In the genomic region with DNA sequence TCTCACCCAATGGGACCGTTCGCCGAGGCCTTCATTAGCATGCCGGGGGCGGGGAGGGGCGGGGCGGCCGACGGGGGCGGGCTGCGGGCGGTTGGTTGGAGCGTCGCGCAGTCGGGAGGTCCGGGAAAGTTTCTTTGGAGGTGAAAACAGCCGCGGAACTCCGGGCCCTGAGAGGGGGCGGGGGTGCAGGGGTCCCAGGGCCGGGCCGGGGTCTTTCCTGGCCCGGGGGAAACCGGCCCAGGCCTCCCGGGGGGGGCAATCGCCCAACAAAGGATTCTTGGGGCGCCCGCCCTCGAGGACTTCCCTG, we compare ENCODE assay signal across 8 cellular contexts. TPM values are rescaled to one million over a fixed set of nuclear protein-coding genes. Genes with fewer than 3 reads are reported as not detected.
DNase-seq lines count a peak whose midpoint lies in the region; TF ChIP-seq lines count a peak whose summit lies in the region.

A gene (plus strand): TSS at position 90 of the 307 bp plus-strand sequence. CDS start 366 bp downstream, outside the sequence.

- peak within 1 kb of the TSS; percentile 69 for H2AFZ ChIP-seq in neuron (ENCODE audit: low read depth, low read length)

- H3K36me3 ChIP-seq in esophagus muscularis mucosa: peaks cover 5 to 14% (median 12%) of the 10 kb centered on the region in 4 donors
- H3K36me3 ChIP-seq in neuron (ENCODE audit: insufficient read depth, low read length): peaks cover 20% of the 10 kb centered on the region

- TF ChIP-seq EP300 in esophagus muscularis mucosa (IDR thresholded peaks at IDR 0.05): no peak

- H3K4me3 ChIP-seq in esophagus muscularis mucosa: peak within 1 kb of the TSS; percentile 82 to 98 (median 94)
- peak within 1 kb of the TSS; percentile 98 for H3K4me3 ChIP-seq in neuron (ENCODE audit: low read length)

- intact Hi-C loops in esophagus muscularis mucosa (cut with DNase I): no loop called here

- no peaks in the 10 kb centered on the region for H3K27me3 ChIP-seq in esophagus muscularis mucosa
- H3K27me3 ChIP-seq in neuron (ENCODE audit: insufficient read depth, low read length): no peaks in the 10 kb centered on the region

- TF ChIP-seq CTCF in esophagus muscularis mucosa (IDR thresholded peaks at IDR 0.05): no peak

- WGBS in esophagus muscularis mucosa: 0% methylated on average over 8 of the region's 30 CpGs

- H3K4me1 ChIP-seq in esophagus muscularis mucosa (peaks cover 21 to 57% (median 50%) of the 10 kb centered on the region in 4 donors), neuron (ENCODE audit: insufficient read depth, low read length) (peaks cover 4% of the 10 kb centered on the region)

- no peak for TF ChIP-seq POLR2A in esophagus muscularis mucosa (IDR thresholded peaks at IDR 0.05; ENCODE audit: low read depth)

- H3K9me3 ChIP-seq in esophagus muscularis mucosa (no peaks in the 10 kb centered on the region), neuron (ENCODE audit: low read length) (no peaks in the 10 kb centered on the region)

- peak within 1 kb of the TSS; percentile 87 to 96 (median 88) for H3K27ac ChIP-seq in esophagus muscularis mucosa (replicated peaks in 1 of 4)

- DNase-seq in Daoy (ENCODE audit: low read depth) (no peak), RPMI7951 (ENCODE audit: low read depth) (no peak), esophagus muscularis mucosa (ENCODE audit: extremely low spot score) (no peak), putamen (ENCODE audit: low spot score) (no peak), NCI-H2107 treated with DMSO at 0.1 percent for 48 hours (lab: John Stamatoyannopoulos, UW; ENCODE audit: unreplicated experiment) (no peak), GDM1 (lab: John Stamatoyannopoulos, UW) (no peak), SIG-M5 treated with dmso at 0.1 percent for 504 hours (lab: John Stamatoyannopoulos, UW; ENCODE audit: unreplicated experiment) (no peak)

RNA-seq across cellular contexts. Expression of the gene that starts here (rescaled TPM):
- total RNA-seq in Daoy (2014; rRNA removed; shearing (Covaris generic)): 79.9 TPM in 2 replicates
- 135 and 192 TPM in 2 replicates for total RNA-seq in RPMI7951 (2014; rRNA removed; shearing (Covaris generic))
- total RNA-seq in esophagus muscularis mucosa: 100 to 1,000 TPM; 136 to 202 (median 161) TPM
